In genomic region chr13:42671502-42671901, GRCh38 we compare ENCODE assay signal across 6 cellular contexts.
"Had no signal": no experiment of that assay in that cellular context is flagged by ENCODE, and none has a peak within 500 bp of the region (broad histone marks: within the 10 kb centered on the region; RNA-seq: fewer than 3 reads in every experiment).

No MANE protein-coding gene starts in this region.

- H3K4me2 ChIP-seq: GM23338 had no signal

- H3K4me1 Mint-ChIP-seq: GM23338, H9 had no signal

- H3K27ac ChIP-seq: HL-60 had no signal

- DNase-seq: H9, HCEC 1CT had no signal

- H2AFZ ChIP-seq: GM23338 had no signal

- H3K27ac Mint-ChIP-seq: GM23338, H9 had no signal

- ATAC-seq: GM23338, HepG2, K562 had no signal

- H3K4me3 Mint-ChIP-seq: GM23338, H9 had no signal

- H3K4me3 ChIP-seq: GM23338, K562 had no signal
